9 cellular contexts compared by ENCODE assay signal in the genomic region with DNA sequence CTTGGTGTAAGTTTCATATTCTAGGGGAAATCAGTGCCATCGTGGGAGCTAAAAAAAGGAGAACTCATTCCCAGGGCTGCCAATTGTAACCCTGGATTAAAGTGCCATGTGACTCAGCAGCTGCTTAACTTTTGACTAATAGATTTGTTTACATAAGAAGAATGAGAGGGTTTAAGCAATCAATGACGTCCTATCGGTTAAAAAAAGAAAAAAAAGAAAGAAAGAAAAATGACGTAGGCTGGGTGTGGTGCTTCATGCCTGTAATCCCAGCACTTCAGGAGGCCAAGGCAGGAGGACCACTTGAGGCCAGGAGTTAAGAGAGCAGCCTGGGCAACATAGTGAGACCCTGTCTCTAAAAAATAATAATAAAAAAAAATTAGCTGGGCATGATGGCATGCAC.
A peak's percentile ranks its signal among the peaks of the same experiment; 100 is the strongest.
DNase-seq lines count a peak whose midpoint lies in the region; ATAC-seq and TF ChIP-seq lines count a peak whose summit lies in the region.
"Had no signal": no experiment of that assay in that cellular context is flagged by ENCODE, and none has a peak within 500 bp of the region (broad histone marks: within the 10 kb centered on the region; RNA-seq: fewer than 3 reads in every experiment).

No MANE protein-coding gene starts in this region.

- TF ChIP-seq CTCF in SK-N-SH (IDR thresholded peaks at IDR 0.05) (no peak), foreskin fibroblast (IDR thresholded peaks at IDR 0.05; ENCODE audit: low read depth, low read length) (no peak), suprapubic skin (IDR thresholded peaks at IDR 0.05) (no peak), WERI-Rb-1 (IDR thresholded peaks at IDR 0.05; ENCODE audit: low read depth, low read length) (no peak)

- H3K27me3 ChIP-seq in SK-N-SH (ENCODE audit: insufficient read depth) (no peaks in the 10 kb centered on the region), SJCRH30 (no peaks in the 10 kb centered on the region), suprapubic skin (no peaks in the 10 kb centered on the region), WERI-Rb-1 (ENCODE audit: insufficient read depth, low read depth, severe bottlenecking) (no peaks in the 10 kb centered on the region)

- ATAC-seq in SK-N-SH treated with all-trans-retinoic acid at 6 μM for 48 hours: no peak; the same call in 2 of the 3 replicates
- ATAC-seq in HG03521 (IDR thresholded peaks at IDR 0.05; ENCODE audit: unreplicated experiment): no peak

- H3K9me3 ChIP-seq in SK-N-SH (no peaks in the 10 kb centered on the region), SJCRH30 (replicated peaks) (no peaks in the 10 kb centered on the region), suprapubic skin (no peaks in the 10 kb centered on the region), WERI-Rb-1 (ENCODE audit: severe bottlenecking) (no peaks in the 10 kb centered on the region)
- H3K9me3 ChIP-seq: psoas muscle had no signal

- CTCF ChIA-PET in SK-N-SH (lab: Yijun Ruan, JAX): interaction anchor here (0.9 to 1.2 kb wide), 2 partner anchors 29 to 34 kb away, joined by 3 to 4 read pairs; no protein-coding TSS in a partner anchor

- no peak overlapping the region for H3K9ac ChIP-seq in SK-N-SH

- TF ChIP-seq EP300 in SK-N-SH (IDR thresholded peaks at IDR 0.05; ENCODE audit: borderline replicate concordance in 1 of 2, low read depth in 1 of 2, low read length in 1 of 2) (no peak), suprapubic skin (IDR thresholded peaks at IDR 0.05) (no peak)

- H3K9me2 ChIP-seq in SK-N-SH: no peaks in the 10 kb centered on the region

- no peak for TF ChIP-seq POLR2A in suprapubic skin (IDR thresholded peaks at IDR 0.05)

- 46% methylated on average over 4 of the region's 4 CpGs for WGBS in SK-N-SH (ENCODE audit: low lambda C conversion rate)
- 27% methylated on average over 4 of the region's 4 CpGs for WGBS in suprapubic skin

- H3K27ac ChIP-seq in SK-N-SH (ENCODE audit: low read depth in 2 of 2, low read length in 1 of 2) (peak overlapping the region in 1 of 2 experiments; percentile 27; a peak in 1 of 4 replicates), SJCRH30 (peak overlapping the region; percentile 2; the same call in 1 of the 2 replicates), suprapubic skin (peak overlapping the region; percentile 90), WERI-Rb-1 (no peak overlapping the region)
- H3K27ac ChIP-seq: psoas muscle had no signal

- H3K4me3 ChIP-seq in SK-N-SH (ENCODE audit: low read depth in 2 of 2, low read length in 1 of 2) (no peak overlapping the region), SJCRH30 (no peak overlapping the region), foreskin fibroblast (ENCODE audit: low read depth in 1 of 2, low read length in 2 of 2) (no peak overlapping the region), suprapubic skin (no peak overlapping the region), WERI-Rb-1 (ENCODE audit: low read depth, low read length) (no peak overlapping the region)
- H3K4me3 ChIP-seq: psoas muscle had no signal

- H3K36me3 ChIP-seq in SK-N-SH (replicated peaks in 1 of 2; ENCODE audit: control insufficient read depth in 1 of 2, insufficient read depth in 2 of 2, low read length in 1 of 2): no peaks in the 10 kb centered on the region
- H3K36me3 ChIP-seq in SJCRH30: no peaks in the 10 kb centered on the region
- no peaks in the 10 kb centered on the region for H3K36me3 ChIP-seq in suprapubic skin
- no peaks in the 10 kb centered on the region for H3K36me3 ChIP-seq in WERI-Rb-1

- TF ChIP-seq RAD21 in SK-N-SH (IDR thresholded peaks at IDR 0.05; ENCODE audit: low read length): no peak

- no peak overlapping the region for H3K4me2 ChIP-seq in SK-N-SH

- H4K20me1 ChIP-seq in SK-N-SH (ENCODE audit: insufficient read depth): no peaks in the 10 kb centered on the region

- H3F3A ChIP-seq in SK-N-SH (replicated peaks; ENCODE audit: insufficient read depth): peaks cover 3% of the 10 kb centered on the region

- no peaks in the 10 kb centered on the region for H3K79me2 ChIP-seq in SK-N-SH (ENCODE audit: insufficient read depth)

- H2AFZ ChIP-seq in SK-N-SH (ENCODE audit: low read depth): no peak overlapping the region

- DNase-seq in SK-N-SH (no peak), SJCRH30 (peak; percentile 27 to 63), foreskin fibroblast (peak; percentile 72 to 85), suprapubic skin (ENCODE audit: low spot score in 2 of 2) (no peak), NCI-H2227 (lab: John Stamatoyannopoulos, UW; ENCODE audit: unreplicated experiment) (no peak), WERI-Rb-1 (no peak)
- DNase-seq: psoas muscle had no signal

- POLR2A ChIA-PET in SK-N-SH (lab: Yijun Ruan, JAX): no interaction called here

- peaks cover 0 to 16% of the 10 kb centered on the region in 2 experiments; a peak in 2 of 4 replicates for H3K4me1 ChIP-seq in SK-N-SH (ENCODE audit: control insufficient read depth in 1 of 2, insufficient read depth in 2 of 2, low read depth in 1 of 2, low read length in 1 of 2)
- H3K4me1 ChIP-seq in SJCRH30: peaks cover 36% of the 10 kb centered on the region
- H3K4me1 ChIP-seq in suprapubic skin: peaks cover 84% of the 10 kb centered on the region
- H3K4me1 ChIP-seq: psoas muscle had no signal

TF ChIP-seq in SK-N-SH, 30 proteins besides CTCF, POLR2A, EP300 and RAD21:
- no peak for TF ChIP-seq MEF2A (IDR thresholded peaks at IDR 0.05; ENCODE audit: borderline replicate concordance, low read depth)
- 0 out of 2 replicates have a peak, but pooled peaks have one; percentile 7 for TF ChIP-seq FOSL2 (IDR thresholded peaks at IDR 0.05; ENCODE audit: borderline replicate concordance, low read depth)
- TF ChIP-seq TEAD4 (IDR thresholded peaks at IDR 0.05; ENCODE audit: borderline replicate concordance, insufficient read depth): no peak
- TF ChIP-seq, protein P1, sequence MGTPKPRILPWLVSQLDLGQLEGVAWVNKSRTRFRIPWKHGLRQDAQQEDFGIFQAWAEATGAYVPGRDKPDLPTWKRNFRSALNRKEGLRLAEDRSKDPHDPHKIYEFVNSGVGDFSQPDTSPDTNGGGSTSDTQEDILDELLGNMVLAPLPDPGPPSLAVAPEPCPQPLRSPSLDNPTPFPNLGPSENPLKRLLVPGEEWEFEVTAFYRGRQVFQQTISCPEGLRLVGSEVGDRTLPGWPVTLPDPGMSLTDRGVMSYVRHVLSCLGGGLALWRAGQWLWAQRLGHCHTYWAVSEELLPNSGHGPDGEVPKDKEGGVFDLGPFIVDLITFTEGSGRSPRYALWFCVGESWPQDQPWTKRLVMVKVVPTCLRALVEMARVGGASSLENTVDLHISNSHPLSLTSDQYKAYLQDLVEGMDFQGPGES (IDR thresholded peaks at IDR 0.05; ENCODE audit: low read depth, low read length): no peak
- TF ChIP-seq GABPA (IDR thresholded peaks at IDR 0.05; ENCODE audit: low read depth): no peak
- no peak for TF ChIP-seq NFIC (IDR thresholded peaks at IDR 0.05; ENCODE audit: borderline replicate concordance)
- no peak for TF ChIP-seq GATA2 (CRISPR knock-in tag; IDR thresholded peaks at IDR 0.05)
- no peak for TF ChIP-seq TAF1 (IDR thresholded peaks at IDR 0.05; ENCODE audit: borderline replicate concordance, low read depth, low read length)
- no peak for TF ChIP-seq MXI1 (IDR thresholded peaks at IDR 0.05; ENCODE audit: low read depth, low read length)
- TF ChIP-seq YY1 (IDR thresholded peaks at IDR 0.05; ENCODE audit: low read depth): no peak
- TF ChIP-seq, protein P2, sequence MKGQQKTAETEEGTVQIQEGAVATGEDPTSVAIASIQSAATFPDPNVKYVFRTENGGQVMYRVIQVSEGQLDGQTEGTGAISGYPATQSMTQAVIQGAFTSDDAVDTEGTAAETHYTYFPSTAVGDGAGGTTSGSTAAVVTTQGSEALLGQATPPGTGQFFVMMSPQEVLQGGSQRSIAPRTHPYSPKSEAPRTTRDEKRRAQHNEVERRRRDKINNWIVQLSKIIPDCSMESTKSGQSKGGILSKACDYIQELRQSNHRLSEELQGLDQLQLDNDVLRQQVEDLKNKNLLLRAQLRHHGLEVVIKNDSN (IDR thresholded peaks at IDR 0.05; ENCODE audit: borderline replicate concordance, low read depth): 0 out of 2 replicates have a peak, but pooled peaks have one; percentile 12
TF ChIP-seq in SK-N-SH: peak in this region for 2.

TF ChIP-seq in SK-N-SH treated with all-trans-retinoic acid at 6 μM for 48 hours, 23 proteins besides CTCF, POLR2A, EP300 and RAD21:
- no peak for TF ChIP-seq ISL1 (CRISPR knock-in tag; IDR thresholded peaks at IDR 0.05)
TF ChIP-seq in SK-N-SH treated with all-trans-retinoic acid at 6 μM for 48 hours: peak in this region for 0.

Comparison
In these comparisons a context has a peak if more than half of its experiments do, and no peak if none do; other contexts are left out.
1. DNase-seq: peak in SJCRH30 (2 of 2) and foreskin fibroblast (2 of 2); none in SK-N-SH (single experiment), suprapubic skin (0 of 2), NCI-H2227 (single experiment) and WERI-Rb-1 (single experiment).